In the genomic region with DNA sequence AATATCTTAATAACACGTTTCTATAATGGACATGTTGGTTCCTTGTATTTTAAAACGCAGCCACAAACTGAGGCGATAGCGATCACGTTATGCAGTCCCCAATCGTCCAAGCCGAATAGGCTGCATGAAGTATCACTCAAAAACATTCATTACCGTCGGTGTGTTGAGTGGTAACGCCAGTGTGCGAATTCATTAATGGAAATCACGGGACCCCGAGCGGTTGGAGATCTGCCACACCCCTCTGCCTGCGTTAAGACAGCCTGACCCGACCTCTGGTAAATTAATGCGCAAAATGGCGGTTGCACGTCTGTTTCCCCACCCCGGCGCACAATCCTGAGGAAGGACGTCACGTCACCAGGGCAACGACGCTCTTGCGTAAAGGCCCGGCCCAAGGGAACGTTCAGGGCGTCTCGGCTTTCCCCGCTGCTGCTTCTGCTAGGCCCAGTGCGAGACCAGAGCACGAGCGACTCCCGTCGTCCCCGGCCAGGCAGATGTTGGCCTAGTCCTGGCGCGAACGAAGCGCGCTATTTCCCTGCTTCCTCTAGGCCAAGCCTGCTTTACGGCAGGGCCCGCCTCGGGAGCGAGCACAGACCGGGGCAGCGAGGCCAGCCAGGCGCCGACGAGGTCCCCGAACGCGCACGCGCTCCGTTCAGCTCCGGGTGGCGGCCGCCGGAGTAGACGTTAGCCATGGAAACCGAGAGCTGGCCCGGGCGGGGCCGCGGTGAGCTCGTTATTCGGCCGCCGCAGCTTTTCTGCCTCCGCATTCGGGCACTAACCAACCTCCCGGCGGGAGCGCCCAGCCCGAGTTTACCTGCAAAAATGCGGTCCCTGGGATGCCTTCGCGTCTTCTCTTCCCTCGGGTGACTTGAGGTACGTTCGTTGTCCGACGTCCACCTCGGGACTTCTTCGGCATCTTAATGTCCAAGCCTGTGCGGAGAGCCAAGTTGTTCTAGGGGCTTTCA, we compare ENCODE assay signal across 8 cellular contexts. TPM values are rescaled to one million over a fixed set of nuclear protein-coding genes. Genes with fewer than 3 reads are reported as not detected.
A peak's percentile ranks its signal among the peaks of the same experiment; 100 is the strongest.
DNase-seq lines count a peak whose midpoint lies in the region; ATAC-seq, FAIRE-seq and TF ChIP-seq lines count a peak whose summit lies in the region.

A gene (plus strand): TSS at position 374 of the 962 bp plus-strand sequence. CDS start 15,716 bp downstream, outside the sequence.

- ATAC-seq in A549 (peak; percentile 96 to 97), GM18867 (IDR thresholded peaks at IDR 0.05; ENCODE audit: unreplicated experiment) (peak; percentile 96), HG03103 (IDR thresholded peaks at IDR 0.05; ENCODE audit: low read depth, unreplicated experiment) (peak; percentile 94)

- H3K36me3 ChIP-seq in breast epithelium (no peaks in the 10 kb centered on the region), skeletal muscle tissue (ENCODE audit: control insufficient read depth in 3 of 3, insufficient read depth in 3 of 3, low read length in 3 of 3) (no peaks in the 10 kb centered on the region)

- no peak for TF ChIP-seq EP300 in A549 (IDR thresholded peaks at IDR 0.05)

- H3K4me1 ChIP-seq in A549 (peaks cover 31% of the 10 kb centered on the region), breast epithelium (no peaks in the 10 kb centered on the region), skeletal muscle tissue (ENCODE audit: control insufficient read depth in 3 of 3, insufficient read depth in 3 of 3, low read length in 3 of 3) (peaks cover 24 to 33% (median 32%) of the 10 kb centered on the region in 3 donors)

- H3K9me3 ChIP-seq in A549: no peaks in the 10 kb centered on the region
- H3K9me3 ChIP-seq in breast epithelium: no peaks in the 10 kb centered on the region
- no peaks in the 10 kb centered on the region for H3K9me3 ChIP-seq in iPS-18c (ENCODE audit: control insufficient read depth, insufficient read depth, low read length)
- no peaks in the 10 kb centered on the region for H3K9me3 ChIP-seq in skeletal muscle tissue (ENCODE audit: control insufficient read depth in 3 of 3, low read length in 3 of 3)

- intact Hi-C loops in breast epithelium (cut with DNase I; ENCODE audit: low total_unique reads): no loop called here

- H3K4me2 ChIP-seq in A549: peak within 1 kb of the TSS; percentile 89

- H3K4me3 ChIP-seq in A549 (peak within 1 kb of the TSS; percentile 72), breast epithelium (peak within 1 kb of the TSS; percentile 73 to 82 (median 78)), iPS-18c (ENCODE audit: insufficient read depth, low read depth, low read length) (peak within 1 kb of the TSS; percentile 95), skeletal muscle tissue (ENCODE audit: low read length in 3 of 3) (peak within 1 kb of the TSS; percentile 86 to 93 (median 93))

- H3K9ac ChIP-seq in skeletal muscle tissue (ENCODE audit: low read depth in 1 of 3, low read length in 3 of 3): peak within 1 kb of the TSS; percentile 90 to 96 (median 94)

- peak; percentile 79 for FAIRE-seq in A549 (lab: Jason Lieb, UNC)

- POLR2A ChIA-PET in A549 (lab: Yijun Ruan, JAX): interaction anchor here (0.9 to 2.5 kb wide), 7 partner anchors 17 to 608 kb away, joined by 4 to 19 read pairs (median 5); a partner anchor contains a TSS

- no peaks in the 10 kb centered on the region for H3K27me3 ChIP-seq in breast epithelium
- no peaks in the 10 kb centered on the region for H3K27me3 ChIP-seq in skeletal muscle tissue (ENCODE audit: control insufficient read depth in 3 of 3, insufficient read depth in 3 of 3, low read length in 3 of 3)

- TF ChIP-seq CTCF in A549 (IDR thresholded peaks at IDR 0.05) (no peak), VCaP (conservative IDR thresholded peaks at IDR 0.05) (no peak), breast epithelium (IDR thresholded peaks at IDR 0.05) (no peak)

- DNase-seq in A549 (ENCODE audit: low read depth in 1 of 2, low spot score in 1 of 2) (peak; percentile 86 to 99), NCI-H2196 treated with DMSO at 0.1 percent for 48 hours (lab: John Stamatoyannopoulos, UW; ENCODE audit: unreplicated experiment) (peak; percentile 98), breast epithelium (ENCODE audit: low spot score in 2 of 2) (peak; percentile 94 to 96)

- TF ChIP-seq RAD21 in A549 (conservative IDR thresholded peaks at IDR 0.05 in 1 of 2, IDR thresholded peaks at IDR 0.05 in 1 of 2): no peak

- CTCF ChIA-PET in A549 (lab: Yijun Ruan, JAX): interaction anchor here (0.5 to 1.5 kb wide), 6 partner anchors 28 to 236 kb away, joined by 3 to 7 read pairs (median 4); no protein-coding TSS in a partner anchor

- WGBS in A549 (ENCODE audit: missing lambda C conversion rate): under 1% methylated on average over 39 of the region's 88 CpGs

- H3K27ac ChIP-seq in A549 (peak within 1 kb of the TSS; percentile 92 to 97), VCaP (peak within 1 kb of the TSS; percentile 98), breast epithelium (peak within 1 kb of the TSS; percentile 99 to 100), skeletal muscle tissue (ENCODE audit: low read depth, low read length) (peak within 1 kb of the TSS; percentile 99)

- TF ChIP-seq POLR2A in A549 (IDR thresholded peaks at IDR 0.05; ENCODE audit: low read length) (peak; percentile 95), breast epithelium (IDR thresholded peaks at IDR 0.05) (peak; percentile 79)

TF ChIP-seq in A549, 52 proteins besides CTCF, POLR2A, EP300 and RAD21 (continues in another document):
- TF ChIP-seq PHF8 (IDR thresholded peaks at IDR 0.05; ENCODE audit: borderline replicate concordance, low read depth): peak; percentile 90
- TF ChIP-seq, protein P1, sequence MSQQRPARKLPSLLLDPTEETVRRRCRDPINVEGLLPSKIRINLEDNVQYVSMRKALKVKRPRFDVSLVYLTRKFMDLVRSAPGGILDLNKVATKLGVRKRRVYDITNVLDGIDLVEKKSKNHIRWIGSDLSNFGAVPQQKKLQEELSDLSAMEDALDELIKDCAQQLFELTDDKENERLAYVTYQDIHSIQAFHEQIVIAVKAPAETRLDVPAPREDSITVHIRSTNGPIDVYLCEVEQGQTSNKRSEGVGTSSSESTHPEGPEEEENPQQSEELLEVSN (IDR thresholded peaks at IDR 0.05; ENCODE audit: borderline replicate concordance, low read depth): peak; percentile 83
- no peak for TF ChIP-seq KDM5A (IDR thresholded peaks at IDR 0.05)
- no peak for TF ChIP-seq FOXS1 (CRISPR knock-in tag; IDR thresholded peaks at IDR 0.05)
- TF ChIP-seq CEBPB (IDR thresholded peaks at IDR 0.05): peak; percentile 66 to 91; a peak in 3 of 4 replicates
- TF ChIP-seq, protein P2, sequence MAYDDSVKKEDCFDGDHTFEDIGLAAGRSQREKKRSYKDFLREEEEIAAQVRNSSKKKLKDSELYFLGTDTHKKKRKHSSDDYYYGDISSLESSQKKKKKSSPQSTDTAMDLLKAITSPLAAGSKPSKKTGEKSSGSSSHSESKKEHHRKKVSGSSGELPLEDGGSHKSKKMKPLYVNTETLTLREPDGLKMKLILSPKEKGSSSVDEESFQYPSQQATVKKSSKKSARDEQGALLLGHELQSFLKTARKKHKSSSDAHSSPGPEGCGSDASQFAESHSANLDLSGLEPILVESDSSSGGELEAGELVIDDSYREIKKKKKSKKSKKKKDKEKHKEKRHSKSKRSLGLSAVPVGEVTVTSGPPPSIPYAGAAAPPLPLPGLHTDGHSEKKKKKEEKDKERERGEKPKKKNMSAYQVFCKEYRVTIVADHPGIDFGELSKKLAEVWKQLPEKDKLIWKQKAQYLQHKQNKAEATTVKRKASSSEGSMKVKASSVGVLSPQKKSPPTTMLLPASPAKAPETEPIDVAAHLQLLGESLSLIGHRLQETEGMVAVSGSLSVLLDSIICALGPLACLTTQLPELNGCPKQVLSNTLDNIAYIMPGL (CRISPR knock-in tag; IDR thresholded peaks at IDR 0.05; ENCODE audit: borderline replicate concordance): peak; percentile 60; the same call in 1 of the 2 replicates
- peak; percentile 82 to 94; a peak in 4 of 5 replicates for TF ChIP-seq JUN (IDR thresholded peaks at IDR 0.05)
- TF ChIP-seq, protein P3, sequence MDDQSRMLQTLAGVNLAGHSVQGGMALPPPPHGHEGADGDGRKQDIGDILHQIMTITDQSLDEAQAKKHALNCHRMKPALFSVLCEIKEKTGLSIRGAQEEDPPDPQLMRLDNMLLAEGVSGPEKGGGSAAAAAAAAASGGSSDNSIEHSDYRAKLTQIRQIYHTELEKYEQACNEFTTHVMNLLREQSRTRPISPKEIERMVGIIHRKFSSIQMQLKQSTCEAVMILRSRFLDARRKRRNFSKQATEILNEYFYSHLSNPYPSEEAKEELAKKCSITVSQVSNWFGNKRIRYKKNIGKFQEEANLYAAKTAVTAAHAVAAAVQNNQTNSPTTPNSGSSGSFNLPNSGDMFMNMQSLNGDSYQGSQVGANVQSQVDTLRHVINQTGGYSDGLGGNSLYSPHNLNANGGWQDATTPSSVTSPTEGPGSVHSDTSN (IDR thresholded peaks at IDR 0.05): peak; percentile 44; the same call in 1 of the 2 replicates
- no peak; the same call in 1 of the 2 replicates for TF ChIP-seq GATA3 (IDR thresholded peaks at IDR 0.05; ENCODE audit: borderline replicate concordance)
- TF ChIP-seq HEYL (CRISPR knock-in tag; IDR thresholded peaks at IDR 0.05): no peak
- TF ChIP-seq FOSL2 (IDR thresholded peaks at IDR 0.05): no peak
- TF ChIP-seq FOSL2 (CRISPR knock-in tag; IDR thresholded peaks at IDR 0.05): peak; percentile 42; the same call in 1 of the 2 replicates
- TF ChIP-seq, protein P4, sequence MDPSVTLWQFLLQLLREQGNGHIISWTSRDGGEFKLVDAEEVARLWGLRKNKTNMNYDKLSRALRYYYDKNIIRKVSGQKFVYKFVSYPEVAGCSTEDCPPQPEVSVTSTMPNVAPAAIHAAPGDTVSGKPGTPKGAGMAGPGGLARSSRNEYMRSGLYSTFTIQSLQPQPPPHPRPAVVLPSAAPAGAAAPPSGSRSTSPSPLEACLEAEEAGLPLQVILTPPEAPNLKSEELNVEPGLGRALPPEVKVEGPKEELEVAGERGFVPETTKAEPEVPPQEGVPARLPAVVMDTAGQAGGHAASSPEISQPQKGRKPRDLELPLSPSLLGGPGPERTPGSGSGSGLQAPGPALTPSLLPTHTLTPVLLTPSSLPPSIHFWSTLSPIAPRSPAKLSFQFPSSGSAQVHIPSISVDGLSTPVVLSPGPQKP (IDR thresholded peaks at IDR 0.05; ENCODE audit: low read depth, low read length): no peak
- TF ChIP-seq ZNF302 (CRISPR knock-in tag; IDR thresholded peaks at IDR 0.05): no peak
- TF ChIP-seq, protein P5, sequence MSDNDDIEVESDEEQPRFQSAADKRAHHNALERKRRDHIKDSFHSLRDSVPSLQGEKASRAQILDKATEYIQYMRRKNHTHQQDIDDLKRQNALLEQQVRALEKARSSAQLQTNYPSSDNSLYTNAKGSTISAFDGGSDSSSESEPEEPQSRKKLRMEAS (IDR thresholded peaks at IDR 0.05): peak; percentile 96

RNA-seq across cellular contexts. Expression of the gene that starts here (rescaled TPM):
- polyA plus RNA-seq in A549 (2011; rRNA removed): 51.0 and 94.5 TPM in 2 replicates
- polyA plus RNA-seq in A549 (2012; cell fraction: cytosol; rRNA removed): 10.8 and 11.2 TPM in 2 replicates
- polyA plus RNA-seq in A549 (2012; cell fraction: nucleus; rRNA removed): 23.3 and 23.9 TPM in 2 replicates
- polyA plus RNA-seq in A549 (2017; fragmentation: RNase III; extraction: RNeasy Plus Mini Kit Qiagen cat#74134 plus additional on column Dnase treatment): 24.2 to 26.0 TPM (median 24.4 TPM) in 3 replicates
- polyA minus RNA-seq in A549 (2011; rRNA and poly(A)+ RNA removed): 75.6 and 85.2 TPM in 2 replicates
- 10 to 100 TPM; 32.6 to 85.9 (median 53.7) TPM for total RNA-seq in breast epithelium
- total RNA-seq in skeletal muscle tissue: 29.2 TPM

Comparison
In these comparisons a context has a peak if more than half of its experiments do, and no peak if none do; other contexts are left out.
1. Peak in every context shown above with its lines: DNase-seq, ATAC-seq, H3K4me3 ChIP-seq and H3K27ac ChIP-seq.